13 cellular contexts compared by ENCODE assay signal in genomic region chr1:43822040-43822439, GRCh38.
DNase-seq lines count a peak whose midpoint lies in the region; ATAC-seq, FAIRE-seq and TF ChIP-seq lines count a peak whose summit lies in the region.
"Had no signal": no experiment of that assay in that cellular context is flagged by ENCODE, and none has a peak within 500 bp of the region (broad histone marks: within the 10 kb centered on the region; RNA-seq: fewer than 3 reads in every experiment).

No MANE protein-coding gene starts in this region.

- in situ Hi-C loops in astrocyte of the cerebellum (cut with HindIII; ENCODE audit: low sequenced_read_pairs) = no loop called here

- no peak for FAIRE-seq in urothelium cell line (lab: Jason Lieb, UNC)

- H3K27me3 ChIP-seq in left ventricle myocardium inferior (ENCODE audit: low read depth) = no peaks in the 10 kb centered on the region
- H3K27me3 ChIP-seq: cardiac muscle cell had no signal

- DNase-seq in Right ventricle myocardium inferior (ENCODE audit: missing footprints) (no peak), left ventricle myocardium inferior (no peak), astrocyte of the cerebellum (ENCODE audit: low read depth) (peak; percentile 86), iPS-NIHi7 (ENCODE audit: extremely low spot score) (peak; percentile 52), urothelium cell line (ENCODE audit: low spot score) (peak; percentile 92)
- DNase-seq: activated CD4-positive, alpha-beta T cell treated with anti-CD3 and anti-CD28 coated beads for 1 hour; midbrain; NCI-H2171 treated with DMSO at 0.1 percent for 48 hours had no signal

- no peak for TF ChIP-seq CTCF in left ventricle myocardium inferior (IDR thresholded peaks at IDR 0.05; ENCODE audit: borderline replicate concordance)
- TF ChIP-seq CTCF in astrocyte of the cerebellum (IDR thresholded peaks at IDR 0.05; ENCODE audit: low read depth, low read length, missing control alignments) = no peak

- H3K4me3 ChIP-seq in left ventricle myocardium inferior (no peak overlapping the region), astrocyte of the cerebellum (ENCODE audit: low read depth, low read length) (no peak overlapping the region)
- H3K4me3 ChIP-seq: cardiac muscle cell had no signal

- peaks cover 28% of the 10 kb centered on the region for H3K4me1 ChIP-seq in left ventricle myocardium inferior

- peaks cover 20% of the 10 kb centered on the region for H3K9me3 ChIP-seq in left ventricle myocardium inferior (replicated peaks)

- intact Hi-C loops in Right ventricle myocardium inferior (cut with DNase I) = no loop called here
- intact Hi-C loops in left ventricle myocardium inferior (cut with micrococcal nuclease) = no loop called here

- no peak overlapping the region for H3K27ac ChIP-seq in left ventricle myocardium inferior (replicated peaks)
- H3K27ac ChIP-seq: 22Rv1, cardiac muscle cell had no signal

- peaks cover 20% of the 10 kb centered on the region for H3K36me3 ChIP-seq in left ventricle myocardium inferior
- H3K36me3 ChIP-seq: cardiac muscle cell had no signal

- ATAC-seq in Right ventricle myocardium inferior (peak; percentile 23), GM21717 (IDR thresholded peaks at IDR 0.05; ENCODE audit: unreplicated experiment) (no peak), HG02588 (IDR thresholded peaks at IDR 0.05; ENCODE audit: unreplicated experiment) (no peak), HG03520 (IDR thresholded peaks at IDR 0.05; ENCODE audit: unreplicated experiment) (no peak)

Comparison
In these comparisons a context has a peak if more than half of its experiments do, and no peak if none do; other contexts are left out.
1. DNase-seq: peak in astrocyte of the cerebellum (single experiment), iPS-NIHi7 (single experiment) and urothelium cell line (single experiment); none in Right ventricle myocardium inferior (single experiment) and left ventricle myocardium inferior (single experiment).